1 cellular context compared by ENCODE assay signal in the genomic region with DNA sequence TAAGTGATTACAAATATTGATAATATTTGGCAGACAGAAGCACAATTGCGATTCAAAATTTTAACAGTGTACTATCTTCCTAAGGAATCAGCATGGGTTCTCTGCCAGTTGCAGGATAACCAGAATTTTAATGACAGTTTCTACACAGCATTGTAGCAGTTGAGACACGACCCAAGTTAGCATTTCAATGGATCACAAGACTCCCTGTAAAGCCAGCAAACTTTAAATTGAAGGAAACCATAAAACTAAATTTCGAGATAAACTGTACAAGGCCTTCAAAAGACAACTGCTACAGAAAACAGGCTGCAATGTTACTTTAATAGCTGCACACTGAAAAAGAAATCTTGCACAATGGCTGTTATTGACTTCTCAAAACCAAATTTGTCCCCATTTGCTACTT.
TF ChIP-seq lines count a peak whose summit lies in the region.

No MANE protein-coding gene starts in this region.

TF ChIP-seq in HEK293, 187 proteins besides CTCF, POLR2A, EP300 and RAD21 (continued from another document):
- TF ChIP-seq, protein P1, sequence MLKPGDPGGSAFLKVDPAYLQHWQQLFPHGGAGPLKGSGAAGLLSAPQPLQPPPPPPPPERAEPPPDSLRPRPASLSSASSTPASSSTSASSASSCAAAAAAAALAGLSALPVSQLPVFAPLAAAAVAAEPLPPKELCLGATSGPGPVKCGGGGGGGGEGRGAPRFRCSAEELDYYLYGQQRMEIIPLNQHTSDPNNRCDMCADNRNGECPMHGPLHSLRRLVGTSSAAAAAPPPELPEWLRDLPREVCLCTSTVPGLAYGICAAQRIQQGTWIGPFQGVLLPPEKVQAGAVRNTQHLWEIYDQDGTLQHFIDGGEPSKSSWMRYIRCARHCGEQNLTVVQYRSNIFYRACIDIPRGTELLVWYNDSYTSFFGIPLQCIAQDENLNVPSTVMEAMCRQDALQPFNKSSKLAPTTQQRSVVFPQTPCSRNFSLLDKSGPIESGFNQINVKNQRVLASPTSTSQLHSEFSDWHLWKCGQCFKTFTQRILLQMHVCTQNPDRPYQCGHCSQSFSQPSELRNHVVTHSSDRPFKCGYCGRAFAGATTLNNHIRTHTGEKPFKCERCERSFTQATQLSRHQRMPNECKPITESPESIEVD (tag by site-specific recombination; IDR thresholded peaks at IDR 0.05) = peak; percentile 96
- TF ChIP-seq ZNF664 (tag by site-specific recombination; IDR thresholded peaks at IDR 0.05) (0 out of 2 replicates have a peak, but pooled peaks have one; percentile 18), ZNF394 (tag by site-specific recombination; IDR thresholded peaks at IDR 0.05; ENCODE audit: borderline replicate concordance) (no peak), ZBTB7A (tag by site-specific recombination; IDR thresholded peaks at IDR 0.05; ENCODE audit: low read depth) (no peak), ZFP3 (tag by site-specific recombination; IDR thresholded peaks at IDR 0.05; ENCODE audit: low read depth) (no peak), FEZF1 (tag by site-specific recombination; IDR thresholded peaks at IDR 0.05) (peak; percentile 80), ZNF530 (tag by site-specific recombination; IDR thresholded peaks at IDR 0.05; ENCODE audit: low read depth) (no peak), KLF8 (tag by site-specific recombination; IDR thresholded peaks at IDR 0.05) (no peak), PRDM4 (tag by site-specific recombination; IDR thresholded peaks at IDR 0.05) (peak; percentile 94), ZNF23 (tag by site-specific recombination; IDR thresholded peaks at IDR 0.05; ENCODE audit: borderline replicate concordance) (no peak)
- TF ChIP-seq, protein P2, sequence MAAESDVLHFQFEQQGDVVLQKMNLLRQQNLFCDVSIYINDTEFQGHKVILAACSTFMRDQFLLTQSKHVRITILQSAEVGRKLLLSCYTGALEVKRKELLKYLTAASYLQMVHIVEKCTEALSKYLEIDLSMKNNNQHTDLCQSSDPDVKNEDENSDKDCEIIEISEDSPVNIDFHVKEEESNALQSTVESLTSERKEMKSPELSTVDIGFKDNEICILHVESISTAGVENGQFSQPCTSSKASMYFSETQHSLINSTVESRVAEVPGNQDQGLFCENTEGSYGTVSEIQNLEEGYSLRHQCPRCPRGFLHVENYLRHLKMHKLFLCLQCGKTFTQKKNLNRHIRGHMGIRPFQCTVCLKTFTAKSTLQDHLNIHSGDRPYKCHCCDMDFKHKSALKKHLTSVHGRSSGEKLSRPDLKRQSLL (tag by site-specific recombination; IDR thresholded peaks at IDR 0.05) = no peak
- TF ChIP-seq, protein P3, sequence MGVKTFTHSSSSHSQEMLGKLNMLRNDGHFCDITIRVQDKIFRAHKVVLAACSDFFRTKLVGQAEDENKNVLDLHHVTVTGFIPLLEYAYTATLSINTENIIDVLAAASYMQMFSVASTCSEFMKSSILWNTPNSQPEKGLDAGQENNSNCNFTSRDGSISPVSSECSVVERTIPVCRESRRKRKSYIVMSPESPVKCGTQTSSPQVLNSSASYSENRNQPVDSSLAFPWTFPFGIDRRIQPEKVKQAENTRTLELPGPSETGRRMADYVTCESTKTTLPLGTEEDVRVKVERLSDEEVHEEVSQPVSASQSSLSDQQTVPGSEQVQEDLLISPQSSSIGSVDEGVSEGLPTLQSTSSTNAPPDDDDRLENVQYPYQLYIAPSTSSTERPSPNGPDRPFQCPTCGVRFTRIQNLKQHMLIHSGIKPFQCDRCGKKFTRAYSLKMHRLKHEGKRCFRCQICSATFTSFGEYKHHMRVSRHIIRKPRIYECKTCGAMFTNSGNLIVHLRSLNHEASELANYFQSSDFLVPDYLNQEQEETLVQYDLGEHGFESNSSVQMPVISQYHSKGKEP (tag by site-specific recombination; IDR thresholded peaks at IDR 0.05) = peak; percentile 80; the same call in 1 of the 2 replicates
